In genomic region chr1:204074274-204075115, GRCh38 we compare ENCODE assay signal across 8 cellular contexts. TPM values are rescaled to one million over a fixed set of nuclear protein-coding genes. Genes with fewer than 3 reads are reported as not detected.
A peak's percentile ranks its signal among the peaks of the same experiment; 100 is the strongest.
DNase-seq lines count a peak whose midpoint lies in the region; ATAC-seq and TF ChIP-seq lines count a peak whose summit lies in the region.

No MANE protein-coding gene starts in this region.

- no peak overlapping the region for H2AK5ac ChIP-seq in H9 (ENCODE audit: insufficient read length, low read length)

- no CpG with 5 or more reads among the region's 64 CpGs for WGBS in H9 (ENCODE audit: extremely low coverage, insufficient read length, low lambda C conversion rate)
- WGBS in esophagus, 2 donors, result 1% methylated on average over 63 to 64 of the region's 64 CpGs

- H4K8ac ChIP-seq in H9 (replicated peaks; ENCODE audit: insufficient read length, low read depth, low read length), result no peak overlapping the region

- no peak overlapping the region for H2BK120ac ChIP-seq in H9 (ENCODE audit: low read depth, low read length, poor library complexity, severe bottlenecking)

- H3K4ac ChIP-seq in H9 (ENCODE audit: low read depth, low read length), result no peak overlapping the region

- H3K27me3 Mint-ChIP-seq in H9 (ENCODE audit: low read depth) (peaks cover 5% of the 10 kb centered on the region), type B pancreatic cell (no peaks in the 10 kb centered on the region)

- no peak overlapping the region for H2AFZ ChIP-seq in H9 (ENCODE audit: low read length)

- H3T11ph ChIP-seq in H9 (ENCODE audit: low read length), result no peak overlapping the region

- peaks cover 36% of the 10 kb centered on the region; the same call in 1 of the 2 replicates for H3K79me2 ChIP-seq in H9 (ENCODE audit: insufficient read depth, low read length)

- no peak for ATAC-seq in HG02870 (IDR thresholded peaks at IDR 0.05; ENCODE audit: unreplicated experiment)

- H3K27me3 ChIP-seq in H9 (ENCODE audit: insufficient read depth, low read length) (no peaks in the 10 kb centered on the region), esophagus (ENCODE audit: control insufficient read depth in 1 of 2, insufficient read depth in 2 of 2, low read length in 2 of 2) (no peaks in the 10 kb centered on the region)

- H3K36me3 ChIP-seq in esophagus (ENCODE audit: control insufficient read depth in 2 of 2, insufficient read depth in 2 of 2, low read length in 1 of 2), result no peaks in the 10 kb centered on the region

- H3K23me2 ChIP-seq in H9 (ENCODE audit: insufficient read length, low read depth, low read length, poor library complexity, severe bottlenecking), result peaks cover 12% of the 10 kb centered on the region

- H3K14ac ChIP-seq in H9 (ENCODE audit: insufficient read depth, low read length), result peak overlapping the region; percentile 59; the same call in 1 of the 2 replicates

- H2BK20ac ChIP-seq in H9 (ENCODE audit: low read depth, low read length, poor library complexity, severe bottlenecking), result no peak overlapping the region

- H3K4me3 Mint-ChIP-seq in H9 (peak overlapping the region; percentile 96 to 98), type B pancreatic cell (peak overlapping the region; percentile 98)

- no peak overlapping the region for H2BK15ac ChIP-seq in H9 (ENCODE audit: low read depth, low read length)

- H2BK5ac ChIP-seq in H9 (ENCODE audit: insufficient read length, low read length), result no peak overlapping the region

- no peak overlapping the region for H4K91ac ChIP-seq in H9 (ENCODE audit: insufficient read length, low read depth, low read length)

- H3K4me1 Mint-ChIP-seq in H9 (peaks cover 54 to 58% of the 10 kb centered on the region in 2 experiments), type B pancreatic cell (ENCODE audit: unreplicated experiment) (peaks cover 32% of the 10 kb centered on the region)

- H3K79me1 ChIP-seq in H9 (ENCODE audit: insufficient read depth, low read depth, low read length, poor library complexity, severe bottlenecking), result no peaks in the 10 kb centered on the region

- H3K9me3 Mint-ChIP-seq in H9 (no peaks in the 10 kb centered on the region), type B pancreatic cell (no peaks in the 10 kb centered on the region)

- peak overlapping the region; percentile 82 for H3K4me2 ChIP-seq in H9 (ENCODE audit: insufficient read depth, insufficient read length, low read length)

- H2BK12ac ChIP-seq in H9 (ENCODE audit: insufficient read length, low read depth, low read length), result no peak overlapping the region

- H3K27ac ChIP-seq in H9 (ENCODE audit: insufficient read length, low read depth, low read length) (no peak overlapping the region), esophagus (ENCODE audit: low read depth in 2 of 2, low read length in 1 of 2) (peak overlapping the region; percentile 80 to 93)

- no peak overlapping the region for H3K23ac ChIP-seq in H9 (ENCODE audit: insufficient read length, low read depth, low read length)

- TF ChIP-seq CTCF in H9 (conservative IDR thresholded peaks at IDR 0.05), result no peak
- no peak for TF ChIP-seq CTCF in type B pancreatic cell (conservative IDR thresholded peaks at IDR 0.05)

- H3K18ac ChIP-seq in H9 (ENCODE audit: insufficient read length, low read depth, low read length), result no peak overlapping the region

- no peak overlapping the region for H4K5ac ChIP-seq in H9 (ENCODE audit: insufficient read length, low read depth, low read length)

- peaks cover 6 to 15% (median 12%) of the 10 kb centered on the region in 3 experiments for H3K36me3 Mint-ChIP-seq in H9 (ENCODE audit: insufficient read depth in 1 of 3, low read depth in 3 of 3)
- no peaks in the 10 kb centered on the region for H3K36me3 Mint-ChIP-seq in type B pancreatic cell

- H3K4me3 ChIP-seq in esophagus (ENCODE audit: low read depth in 1 of 2, low read length in 2 of 2), result peak overlapping the region; percentile 64 to 79

- no peak overlapping the region for H3K56ac ChIP-seq in H9 (ENCODE audit: insufficient read length, low read depth, low read length)

- peaks cover 16% of the 10 kb centered on the region for H3K4me1 ChIP-seq in H9 (ENCODE audit: insufficient read depth, low read length)
- H3K4me1 ChIP-seq in esophagus (ENCODE audit: control insufficient read depth in 2 of 2, insufficient read depth in 2 of 2, low read length in 1 of 2), result peaks cover under 1 to 20% of the 10 kb centered on the region in 2 donors

- DNase-seq in AG08395 (ENCODE audit: low spot score) (peak; percentile 55), H9 (peak; percentile 53), T1000 (lab: John Stamatoyannopoulos, UW) (peak; percentile 25), midbrain (lab: John Stamatoyannopoulos, UW) (peak; percentile 67), type B pancreatic cell (ENCODE audit: extremely low spot score, unreplicated experiment) (no peak)
- DNase-seq in stimulated activated naive CD4-positive, alpha-beta T cell treated with Interleukin-2 at 50 U/mL for 16 hours (lab: John Stamatoyannopoulos, UW), result no peak

- H3K27ac Mint-ChIP-seq in H9 (peak overlapping the region in 2 of 3 experiments; percentile 83 to 91; a peak in 4 of 7 replicates), type B pancreatic cell (peak overlapping the region; percentile 86)

- no peaks in the 10 kb centered on the region for H4K20me1 ChIP-seq in H9 (ENCODE audit: control insufficient read depth, insufficient read depth, insufficient read length)

- peak overlapping the region; percentile 34 for H3K9ac ChIP-seq in H9 (ENCODE audit: extremely low read depth, insufficient read length, low read length)

- H3K9me3 ChIP-seq in H9 (ENCODE audit: control insufficient read depth, low read depth, low read length) (no peaks in the 10 kb centered on the region), esophagus (ENCODE audit: control insufficient read depth in 2 of 2, insufficient read depth in 1 of 2, low read depth in 1 of 2, low read length in 1 of 2) (no peaks in the 10 kb centered on the region)

RNA-seq across cellular contexts. Expression of gene SOX13, which starts 1.6 kb away (rescaled TPM):
- 120 TPM in 2 replicates for total RNA-seq in H9 (2021)
- 10 to 100 TPM in 1 of 2 donors, 1 to 10 TPM in 1; 6.9 to 10.4 TPM for polyA plus RNA-seq in esophagus
- total RNA-seq in type B pancreatic cell (ENCODE audit: low replicate concordance), result 38.5 and 39.4 TPM in 2 replicates

Comparison
In these comparisons a context has a peak if more than half of its experiments do, and no peak if none do; other contexts are left out.
1. DNase-seq: peak in AG08395 (single experiment), H9 (single experiment), T1000 (single experiment) and midbrain (single experiment); none in type B pancreatic cell (single experiment) and stimulated activated naive CD4-positive, alpha-beta T cell treated with Interleukin-2 at 50 U/mL for 16 hours (single experiment).